Comparison of ENCODE assay signal across 9 cellular contexts in genomic region chr19:50026550-50026906, GRCh38. TPM values are rescaled to one million over a fixed set of nuclear protein-coding genes. Genes with fewer than 3 reads are reported as not detected.
DNase-seq lines count a peak whose midpoint lies in the region; ATAC-seq and TF ChIP-seq lines count a peak whose summit lies in the region.
"Had no signal": no experiment of that assay in that cellular context is flagged by ENCODE, and none has a peak within 500 bp of the region (broad histone marks: within the 10 kb centered on the region; RNA-seq: fewer than 3 reads in every experiment).

No MANE protein-coding gene starts in this region.

- no peaks in the 10 kb centered on the region for H3K9me2 ChIP-seq in DOHH2 (replicated peaks; ENCODE audit: control insufficient read depth, low read length)

- no peak for TF ChIP-seq CTCF in DOHH2 (IDR thresholded peaks at IDR 0.05; ENCODE audit: low read depth, low read length, poor library complexity, severe bottlenecking)
- no peak for TF ChIP-seq CTCF in Peyer's patch (IDR thresholded peaks at IDR 0.05)
- TF ChIP-seq CTCF in epithelial cell of proximal tubule (conservative IDR thresholded peaks at IDR 0.05; ENCODE audit: low read depth, low read length): no peak
- no peak for TF ChIP-seq CTCF in psoas muscle (IDR thresholded peaks at IDR 0.05)

- peak overlapping the region; percentile 87 for H3K4me2 ChIP-seq in DOHH2 (ENCODE audit: low read length)

- H3K4me3 ChIP-seq in DOHH2 (ENCODE audit: low read length): peak overlapping the region; percentile 79
- H3K4me3 ChIP-seq in Peyer's patch: peak overlapping the region in 3 of 4 donors; percentile 66 to 91 (median 81)
- H3K4me3 ChIP-seq in epithelial cell of proximal tubule (ENCODE audit: low read depth, low read length): peak overlapping the region; percentile 98
- peak overlapping the region; percentile 99 for H3K4me3 ChIP-seq in psoas muscle

- H3K9me3 ChIP-seq in DOHH2 (ENCODE audit: control insufficient read depth, insufficient read depth, low read length) (no peaks in the 10 kb centered on the region), Peyer's patch (no peaks in the 10 kb centered on the region), psoas muscle (no peaks in the 10 kb centered on the region)

- no peak overlapping the region for H3K27ac ChIP-seq in DOHH2 (ENCODE audit: low read depth, low read length)
- no peak overlapping the region for H3K27ac ChIP-seq in Peyer's patch
- no peak overlapping the region for H3K27ac ChIP-seq in psoas muscle

- H3K79me2 ChIP-seq in DOHH2 (ENCODE audit: control insufficient read depth, low read length): peaks cover 91% of the 10 kb centered on the region

- DNase-seq in Peyer's patch (no peak), epithelial cell of proximal tubule (ENCODE audit: low read depth) (no peak), psoas muscle (no peak), superior temporal gyrus (ENCODE audit: extremely low spot score) (no peak), DMS153 (lab: John Stamatoyannopoulos, UW) (no peak)
- DNase-seq: NCI-H1092 treated with DMSO at 0.1 percent for 48 hours had no signal

- TF ChIP-seq POLR2A in Peyer's patch (IDR thresholded peaks at IDR 0.05): no peak

- H3K27me3 ChIP-seq in DOHH2 (ENCODE audit: control insufficient read depth, low read length) (no peaks in the 10 kb centered on the region), Peyer's patch (no peaks in the 10 kb centered on the region), psoas muscle (ENCODE audit: insufficient read depth in 3 of 3, low read length in 2 of 3) (no peaks in the 10 kb centered on the region)

- intact Hi-C loops in psoas muscle (cut with DNase I): no loop called here

- WGBS in psoas muscle, 3 donors: 81 to 89% (median 86%) methylated on average over 7 of the region's 7 CpGs

- H4K20me1 ChIP-seq in DOHH2 (ENCODE audit: control insufficient read depth, insufficient read depth, low read depth, low read length): peaks cover 9% of the 10 kb centered on the region; the same call in 1 of the 2 replicates

- peaks cover 25% of the 10 kb centered on the region for H3K36me3 ChIP-seq in DOHH2 (ENCODE audit: control insufficient read depth, low read length)
- peaks cover 0 to 5% (median 0%) of the 10 kb centered on the region in 3 donors for H3K36me3 ChIP-seq in Peyer's patch
- peaks cover 8 to 23% of the 10 kb centered on the region in 2 donors for H3K36me3 ChIP-seq in psoas muscle (ENCODE audit: insufficient read depth in 1 of 2, low read depth in 1 of 2)

- ATAC-seq in psoas muscle (no peak), GM18858 (IDR thresholded peaks at IDR 0.05; ENCODE audit: unreplicated experiment) (no peak), HG02840 (IDR thresholded peaks at IDR 0.05; ENCODE audit: low FRiP score, unreplicated experiment) (no peak)

- no peaks in the 10 kb centered on the region for H3F3A ChIP-seq in DOHH2 (ENCODE audit: control insufficient read depth, insufficient read depth)

- H3K4me1 ChIP-seq in DOHH2 (ENCODE audit: control insufficient read depth, low read length): peaks cover 36% of the 10 kb centered on the region
- H3K4me1 ChIP-seq in Peyer's patch: peaks cover 0 to 29% (median 12%) of the 10 kb centered on the region in 4 donors
- H3K4me1 ChIP-seq in psoas muscle: peaks cover 21% of the 10 kb centered on the region

RNA-seq across cellular contexts. Expression of gene ZNF473, which starts 0.7 kb away (rescaled TPM):
- total RNA-seq in Peyer's patch: 10 to 100 TPM in 1 of 4 donors, 1 to 10 TPM in 3; 7.5 to 14.9 (median 9.2) TPM
- 5.1 and 6.9 TPM in 2 replicates for total RNA-seq in epithelial cell of proximal tubule
- 1 to 10 TPM; 4.9 to 8.9 (median 5.8) TPM for total RNA-seq in psoas muscle
- 1 to 10 TPM; 3.9 to 6.5 (median 4.1) TPM for polyA plus RNA-seq in psoas muscle

RNA-seq across cellular contexts. Expression of gene VRK3, which starts 1.4 kb away (rescaled TPM):
- total RNA-seq in Peyer's patch (10 to 100 TPM; 76.7 to 98.1 (median 83.9) TPM), epithelial cell of proximal tubule (31.0 and 33.6 TPM in 2 replicates), psoas muscle (10 to 100 TPM; 25.4 to 39.0 (median 29.2) TPM)
- polyA plus RNA-seq in psoas muscle: 10 to 100 TPM; 23.8 to 54.7 (median 26.2) TPM
